Comparison of ENCODE assay signal across 22 cellular contexts in the genomic region with DNA sequence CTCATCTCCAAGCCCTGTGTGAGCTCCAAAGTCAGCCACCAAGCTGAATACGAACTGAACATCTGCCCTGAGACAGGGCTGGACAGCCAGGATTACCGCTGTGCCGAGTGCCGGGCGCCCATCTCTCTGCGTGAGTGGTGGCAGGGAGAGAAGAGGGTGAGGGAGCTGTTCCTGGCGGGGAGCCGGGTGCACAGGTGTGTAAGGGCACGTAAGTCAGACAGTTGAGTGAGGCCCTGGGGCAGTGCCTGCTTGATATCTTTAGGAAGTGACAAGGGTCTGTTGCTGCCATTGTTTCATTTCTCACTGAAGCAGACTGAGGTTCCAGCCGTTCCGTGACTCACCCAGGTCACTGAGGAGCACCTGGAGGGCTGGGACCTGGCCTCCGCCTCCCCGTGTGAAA. TPM values are rescaled to one million over a fixed set of nuclear protein-coding genes. Genes with fewer than 3 reads are reported as not detected.
DNase-seq lines count a peak whose midpoint lies in the region; ATAC-seq, FAIRE-seq and TF ChIP-seq lines count a peak whose summit lies in the region.
"Had no signal": no experiment of that assay in that cellular context is flagged by ENCODE, and none has a peak within 500 bp of the region (broad histone marks: within the 10 kb centered on the region; RNA-seq: fewer than 3 reads in every experiment).

No MANE protein-coding gene starts in this region.

- no peak overlapping the region for H3K4me3 Mint-ChIP-seq in naive thymus-derived CD4-positive, alpha-beta T cell
- H3K4me3 Mint-ChIP-seq: CD4-positive, alpha-beta memory T cell had no signal

- intact Hi-C loops in Right ventricle myocardium inferior (cut with DNase I) (no loop called here), left ventricle myocardium superior (cut with micrococcal nuclease) (no loop called here)
- intact Hi-C loops in naive thymus-derived CD4-positive, alpha-beta T cell (cut with micrococcal nuclease), result no loop called here

- no peak overlapping the region for H3K27ac Mint-ChIP-seq in naive thymus-derived CD4-positive, alpha-beta T cell

- peaks cover 0 to 3% (median 0%) of the 10 kb centered on the region in 7 donors for H3K4me1 Mint-ChIP-seq in naive thymus-derived CD4-positive, alpha-beta T cell

- CTCF ChIA-PET in naive thymus-derived CD4-positive, alpha-beta T cell (lab: Charles Lee), result no interaction called here

- ATAC-seq in Right ventricle myocardium inferior (no peak), left ventricle myocardium superior (no peak)
- ATAC-seq in naive thymus-derived CD4-positive, alpha-beta T cell, result no peak
- ATAC-seq: A549 had no signal

- H3K36me3 Mint-ChIP-seq in naive thymus-derived CD4-positive, alpha-beta T cell, result peaks cover 2 to 24% (median 8%) of the 10 kb centered on the region in 5 donors

- no peaks in the 10 kb centered on the region for H3K27me3 ChIP-seq in small intestine (ENCODE audit: control insufficient read depth in 2 of 2, insufficient read depth in 2 of 2, low read length in 2 of 2)
- H3K27me3 ChIP-seq in naive thymus-derived CD4-positive, alpha-beta T cell (ENCODE audit: control insufficient read depth in 2 of 2, insufficient read depth in 2 of 2, low read length in 2 of 2), result no peaks in the 10 kb centered on the region

- WGBS in small intestine, 3 donors, result 68 to 95% (median 69%) methylated on average over 13 of the region's 13 CpGs

- no peaks in the 10 kb centered on the region for H3K9me3 Mint-ChIP-seq in naive thymus-derived CD4-positive, alpha-beta T cell
- H3K9me3 Mint-ChIP-seq: CD4-positive, alpha-beta memory T cell had no signal

- no peaks in the 10 kb centered on the region for H3K9me3 ChIP-seq in small intestine (ENCODE audit: control insufficient read depth, low read depth)
- H3K9me3 ChIP-seq in naive thymus-derived CD4-positive, alpha-beta T cell (ENCODE audit: control insufficient read depth in 2 of 3, low read length in 3 of 3), result no peaks in the 10 kb centered on the region
- H3K9me3 ChIP-seq: A549 had no signal

- no peaks in the 10 kb centered on the region for H3K4me1 ChIP-seq in small intestine (ENCODE audit: control insufficient read depth in 2 of 2, insufficient read depth in 1 of 2, low read depth in 1 of 2, low read length in 1 of 2)
- H3K4me1 ChIP-seq in naive thymus-derived CD4-positive, alpha-beta T cell (ENCODE audit: control insufficient read depth in 2 of 2, insufficient read depth in 2 of 2, low read length in 2 of 2), result no peaks in the 10 kb centered on the region
- H3K4me1 ChIP-seq: A549 had no signal

- no peak overlapping the region for H3K4me3 ChIP-seq in small intestine (ENCODE audit: low read depth in 1 of 2, low read length in 2 of 2)
- H3K4me3 ChIP-seq in naive thymus-derived CD4-positive, alpha-beta T cell (ENCODE audit: low read length), result no peak overlapping the region
- H3K4me3 ChIP-seq: A549, GM23248 had no signal

- no peaks in the 10 kb centered on the region for H3K27me3 Mint-ChIP-seq in naive thymus-derived CD4-positive, alpha-beta T cell
- H3K27me3 Mint-ChIP-seq: CD4-positive, alpha-beta memory T cell had no signal

- H3K27ac ChIP-seq in small intestine (ENCODE audit: low read depth in 1 of 2, low read length in 1 of 2), result no peak overlapping the region
- H3K27ac ChIP-seq in naive thymus-derived CD4-positive, alpha-beta T cell (ENCODE audit: low read depth, low read length), result no peak overlapping the region
- H3K27ac ChIP-seq: A549, GM23248 had no signal

- TF ChIP-seq POLR2A in GM12891 (IDR thresholded peaks at IDR 0.05; ENCODE audit: low read depth, low read length), result no peak

- POLR2A ChIA-PET in naive thymus-derived CD4-positive, alpha-beta T cell (lab: Charles Lee), result no interaction called here

- H3K36me3 ChIP-seq in small intestine (ENCODE audit: control insufficient read depth in 2 of 2, insufficient read depth in 2 of 2, low read length in 2 of 2), result peaks cover 0 to 2% of the 10 kb centered on the region in 2 donors
- peaks cover 0 to 64% (median 0%) of the 10 kb centered on the region in 3 experiments for H3K36me3 ChIP-seq in naive thymus-derived CD4-positive, alpha-beta T cell (ENCODE audit: control insufficient read depth in 2 of 3, insufficient read depth in 3 of 3, low read length in 3 of 3)

- FAIRE-seq in GM12891 (lab: Jason Lieb, UNC) (peak; percentile 40), small intestine (lab: Jason Lieb, UNC) (no peak)
- FAIRE-seq: A549, GM19239, H1 had no signal

- peak; percentile 61 for DNase-seq in Right ventricle myocardium inferior (ENCODE audit: missing footprints)
- DNase-seq in left ventricle myocardium superior, result no peak
- DNase-seq in GM12891 (ENCODE audit: insufficient read length, low spot score), result no peak
- peak; percentile 10 for DNase-seq in epidermal melanocyte (ENCODE audit: insufficient read length, low spot score)
- DNase-seq in small intestine, result peak; percentile 82
- DNase-seq in naive thymus-derived CD4-positive, alpha-beta T cell, result no peak
- no peak for DNase-seq in effector CD8-positive, alpha-beta T cell (lab: John Stamatoyannopoulos, UW)
- DNase-seq: 8988T; ACHN; AML-193; C1 segment of cervical spinal cord; Calu3; CD4-positive, alpha-beta memory T cell; COR-L47; DMS53; DMS79 treated with DMSO at 0.1 percent for 48 hours; GM23248; H7; HCEC 1CT had no signal

TF ChIP-seq in GM12891, 5 proteins besides CTCF, POLR2A, EP300 and RAD21:
- no peak for TF ChIP-seq SPI1 (IDR thresholded peaks at IDR 0.05; ENCODE audit: low read depth, low read length)
- TF ChIP-seq POU2F2 (IDR thresholded peaks at IDR 0.05; ENCODE audit: low read depth, low read length), result no peak
- no peak for TF ChIP-seq TAF1 (IDR thresholded peaks at IDR 0.05; ENCODE audit: low read depth, low read length)
- TF ChIP-seq PAX5 (IDR thresholded peaks at IDR 0.05; ENCODE audit: insufficient read depth, low read length, severe bottlenecking), result no peak
- no peak for TF ChIP-seq POLR2AphosphoS5 (IDR thresholded peaks at IDR 0.05; ENCODE audit: low read depth, low read length)

RNA-seq across cellular contexts. Expression of gene DEF8, which starts 12.4 kb away (rescaled TPM):
- total RNA-seq in Right ventricle myocardium inferior (40.5 TPM), left ventricle myocardium superior (53.2 TPM)
- 22.5 TPM for polyA plus RNA-seq in GM12891 (2012; ENCODE audit: low read depth, missing spikeins)
- 10 to 100 TPM; 18.3 to 33.2 (median 28.8) TPM for polyA plus RNA-seq in small intestine
- 10 to 100 TPM; 26.7 to 50.3 (median 40.7) TPM for total RNA-seq in naive thymus-derived CD4-positive, alpha-beta T cell
- polyA plus RNA-seq in naive thymus-derived CD4-positive, alpha-beta T cell, result 10 to 100 TPM; 19.4 to 31.5 TPM

RNA-seq across cellular contexts. Expression of gene TUBB3, which starts 37.8 kb away (rescaled TPM):
- total RNA-seq in Right ventricle myocardium inferior (2.8 TPM), left ventricle myocardium superior (1.8 TPM)
- 1.6 TPM for polyA plus RNA-seq in GM12891 (2012; ENCODE audit: low read depth, missing spikeins)
- 10 to 100 TPM in 1 of 3 donors, 1 to 10 TPM in 1, under 1 TPM in 1; 0.89 to 42.0 (median 2.7) TPM for polyA plus RNA-seq in small intestine
- 1 to 10 TPM in 1 of 5 experiments, under 1 TPM in 1, not detected in 3; 0.48 to 2.8 TPM for total RNA-seq in naive thymus-derived CD4-positive, alpha-beta T cell
- polyA plus RNA-seq in naive thymus-derived CD4-positive, alpha-beta T cell, result under 1 TPM in 1 of 2 donors, not detected in 1; 0.22 TPM
- polyA plus RNA-seq: CD4-positive, alpha-beta memory T cell had no signal

RNA-seq across cellular contexts. Expression of gene MC1R, which starts 42.3 kb away (rescaled TPM):
- total RNA-seq in Right ventricle myocardium inferior (1.5 TPM), left ventricle myocardium superior (1.1 TPM)
- 0.67 TPM for polyA plus RNA-seq in GM12891 (2012; ENCODE audit: low read depth, missing spikeins)
- 1 to 10 TPM; 3.4 to 5.1 (median 4.3) TPM for polyA plus RNA-seq in small intestine
- total RNA-seq in naive thymus-derived CD4-positive, alpha-beta T cell, result 10 to 100 TPM; 10.1 to 13.9 (median 11.2) TPM
- polyA plus RNA-seq in naive thymus-derived CD4-positive, alpha-beta T cell, result under 1 TPM; 0.14 to 0.51 TPM

RNA-seq across cellular contexts. Expression of gene DBNDD1, which starts 58.3 kb away (rescaled TPM):
- 6.7 TPM for total RNA-seq in Right ventricle myocardium inferior
- 6.3 TPM for total RNA-seq in left ventricle myocardium superior
- polyA plus RNA-seq in GM12891 (2012; ENCODE audit: low read depth, missing spikeins), result 5.0 TPM
- polyA plus RNA-seq in small intestine, result 1 to 10 TPM in 1 of 3 donors, under 1 TPM in 1, not detected in 1; 0.67 to 2.2 TPM
- total RNA-seq in naive thymus-derived CD4-positive, alpha-beta T cell, result 1 to 10 TPM in 4 of 5 experiments, under 1 TPM in 1; 0.12 to 4.1 (median 1.3) TPM
- 10 to 100 TPM; 12.2 to 20.8 TPM for polyA plus RNA-seq in naive thymus-derived CD4-positive, alpha-beta T cell

Comparison
In these comparisons a context has a peak if more than half of its experiments do, and no peak if none do; other contexts are left out.
1. DNase-seq: peak in Right ventricle myocardium inferior (single experiment), epidermal melanocyte (single experiment) and small intestine (single experiment); none in left ventricle myocardium superior (single experiment), GM12891 (single experiment), naive thymus-derived CD4-positive, alpha-beta T cell (0 of 9) and effector CD8-positive, alpha-beta T cell (single experiment).